ENCODE assay signal across 26 cellular contexts in the genomic region with DNA sequence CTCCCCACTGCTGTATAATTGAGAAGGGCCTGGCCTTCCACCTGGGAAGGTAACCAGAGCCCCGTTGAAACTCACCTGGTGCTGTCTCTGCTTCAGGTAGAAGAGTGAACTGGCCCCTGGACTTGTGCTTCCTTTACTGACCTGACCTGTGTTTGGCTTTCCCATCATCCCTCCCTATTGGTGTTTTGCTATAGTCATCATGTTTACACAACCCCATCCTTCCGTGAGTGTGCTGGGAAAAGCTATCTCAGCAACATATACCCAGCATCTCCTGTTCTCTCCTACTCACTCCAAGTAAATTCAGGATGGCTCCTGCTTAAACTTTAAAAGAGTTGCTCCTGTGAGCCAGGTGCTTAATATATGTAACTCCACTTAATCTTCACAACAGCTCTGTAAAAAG.
"Had no signal": no experiment of that assay in that cellular context is flagged by ENCODE, and none has a peak within 500 bp of the region (broad histone marks: within the 10 kb centered on the region; RNA-seq: fewer than 3 reads in every experiment).

No MANE protein-coding gene starts in this region.

- H3K27me3 Mint-ChIP-seq: brain had no signal

- H3K9me3 ChIP-seq: esophagus muscularis mucosa, gastrocnemius medialis, heart left ventricle, left lung, sigmoid colon, stomach, suprapubic skin, transverse colon, vagina had no signal

- H3K9me3 Mint-ChIP-seq: activated naive CD4-positive, alpha-beta T cell treated with anti-CD3 and anti-CD28 coated beads, Interleukin-2, amount 50 U/mL, for 24 hours; activated T-helper 1 cell treated with anti-CD3 and anti-CD28 coated beads, Interleukin-12 subunit alpha, Interleukin-12 subunit beta, Interleukin-2, Interleukin-4 antibody, amounts not matched to agents 30 ng/mL and 10 ng/mL and 1 ng/mL, durations not matched to agents 14 hours and 24 hours and 36 hours; neural progenitor cell had no signal

- H3K4me1 ChIP-seq: esophagus muscularis mucosa, gastrocnemius medialis, heart left ventricle, left lung, sigmoid colon, stomach, suprapubic skin, transverse colon, vagina had no signal

- H3K4me3 Mint-ChIP-seq: activated CD8-positive, alpha-beta T cell treated with anti-CD3 and anti-CD28 coated beads, Interleukin-2, amount 10 ng/mL, durations not matched to agents 7 days and 5 days; activated naive CD4-positive, alpha-beta T cell treated with anti-CD3 and anti-CD28 coated beads, Interleukin-2, amount 50 U/mL, for 24 hours; activated T-helper 1 cell treated with anti-CD3 and anti-CD28 coated beads, Interleukin-12 subunit alpha, Interleukin-12 subunit beta, Interleukin-2, Interleukin-4 antibody, amounts not matched to agents 30 ng/mL and 10 ng/mL and 1 ng/mL, durations not matched to agents 14 hours and 24 hours and 36 hours; mesothelial cell of epicardium; naive thymus-derived CD8-positive, alpha-beta T cell; neural progenitor cell; stimulated activated memory B cell treated with anti-CD40 and anti-IgM and Interleukin-4, amounts not matched to agents 10 μg/mL and 1 μg/mL and 100 μg/mL, for 72 hours had no signal

- H3K4me3 ChIP-seq: esophagus muscularis mucosa, gastrocnemius medialis, heart left ventricle, left lung, neural progenitor cell, sigmoid colon, stomach, suprapubic skin, transverse colon had no signal

- H3K27me3 ChIP-seq: esophagus muscularis mucosa, gastrocnemius medialis, heart left ventricle, left lung, neural progenitor cell, sigmoid colon, stomach, suprapubic skin, transverse colon, vagina had no signal

- H3K36me3 Mint-ChIP-seq: activated naive CD4-positive, alpha-beta T cell treated with anti-CD3 and anti-CD28 coated beads, Interleukin-2, amount 50 U/mL, for 24 hours; brain; mesothelial cell of epicardium; naive thymus-derived CD8-positive, alpha-beta T cell; neural progenitor cell; stimulated activated memory B cell treated with anti-CD40 and anti-IgM and Interleukin-4, amounts not matched to agents 10 μg/mL and 1 μg/mL and 100 μg/mL, for 72 hours had no signal

- H3K27ac Mint-ChIP-seq: activated CD8-positive, alpha-beta T cell treated with anti-CD3 and anti-CD28 coated beads, Interleukin-2, amount 10 ng/mL, durations not matched to agents 7 days and 5 days; activated T-helper 1 cell treated with anti-CD3 and anti-CD28 coated beads, Interleukin-12 subunit alpha, Interleukin-12 subunit beta, Interleukin-2, Interleukin-4 antibody, amounts not matched to agents 30 ng/mL and 10 ng/mL and 1 ng/mL, durations not matched to agents 14 hours and 24 hours and 36 hours; mesothelial cell of epicardium; naive thymus-derived CD8-positive, alpha-beta T cell; neural progenitor cell; stimulated activated memory B cell treated with anti-CD40 and anti-IgM and Interleukin-4, amounts not matched to agents 10 μg/mL and 1 μg/mL and 100 μg/mL, for 72 hours had no signal

- H3K36me3 ChIP-seq: esophagus muscularis mucosa, gastrocnemius medialis, heart left ventricle, left lung, neural progenitor cell, sigmoid colon, stomach, suprapubic skin, transverse colon, vagina, WERI-Rb-1 had no signal

- H3K4me1 Mint-ChIP-seq: activated naive CD4-positive, alpha-beta T cell treated with anti-CD3 and anti-CD28 coated beads, Interleukin-2, amount 50 U/mL, for 24 hours; brain; naive thymus-derived CD8-positive, alpha-beta T cell; neural progenitor cell had no signal

- FAIRE-seq: endothelial cell of umbilical vein, TTC549 had no signal

- DNase-seq: activated CD4-positive, alpha-beta T cell treated with anti-CD3 and anti-CD28 coated beads, Interleukin-2, amount 50 U/mL, for 1 hour; activated CD4-positive, CD25-positive, alpha-beta regulatory T cell treated with anti-CD3 and anti-CD28 coated beads, Interleukin-2, amount 50 U/mL, for 72 hours; activated CD8-positive, alpha-beta T cell treated with anti-CD3 and anti-CD28 coated beads, Interleukin-2, amount 10 ng/mL, durations not matched to agents 7 days and 5 days; activated gamma-delta T cell; anterior cingulate cortex; effector memory CD4-positive, alpha-beta T cell; gastrocnemius medialis; heart left ventricle; left lung; naive thymus-derived CD8-positive, alpha-beta T cell; sigmoid colon; stimulated activated CD4-positive, alpha-beta T cell treated with anti-CD3 and anti-CD28 coated beads, Interleukin-15, amount 100 ng/mL, for 24 hours; stomach; transverse colon; WERI-Rb-1 had no signal

- H3K27ac ChIP-seq: esophagus muscularis mucosa, gastrocnemius medialis, heart left ventricle, left lung, neural progenitor cell, sigmoid colon, stomach, suprapubic skin, transverse colon, vagina, WERI-Rb-1 had no signal
